Comparison of ENCODE assay signal across 8 cellular contexts in the genomic region with DNA sequence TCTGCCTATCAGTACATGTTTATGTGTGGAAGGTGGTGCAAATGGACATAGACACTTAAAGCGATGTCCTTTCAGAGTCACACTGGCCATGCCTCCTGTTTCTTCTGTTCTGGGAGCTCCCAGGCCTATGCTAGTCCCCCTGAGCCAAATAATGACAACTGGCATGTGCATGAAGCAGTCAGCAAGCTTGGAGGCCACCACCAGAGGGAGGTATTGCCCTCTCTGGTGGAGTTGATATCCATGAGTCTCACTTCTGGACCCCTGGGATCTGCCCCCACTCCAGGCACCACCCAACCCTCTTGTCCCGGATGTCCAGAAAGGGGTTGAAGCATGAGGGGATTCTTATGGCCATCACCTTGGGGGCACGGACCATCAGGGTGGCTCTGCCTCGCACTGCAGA.
DNase-seq lines count a peak whose midpoint lies in the region; FAIRE-seq and TF ChIP-seq lines count a peak whose summit lies in the region.

No MANE protein-coding gene starts in this region.

- no peaks in the 10 kb centered on the region for H3K9me3 Mint-ChIP-seq in neural crest cell

- H3K27me3 Mint-ChIP-seq in neural crest cell (ENCODE audit: low read depth): no peaks in the 10 kb centered on the region

- H4K20me1 ChIP-seq in OCI-LY3 (ENCODE audit: insufficient read depth, low read length): no peaks in the 10 kb centered on the region

- H3K9me3 ChIP-seq in OCI-LY3 (ENCODE audit: insufficient read depth, low read length): no peaks in the 10 kb centered on the region
- no peaks in the 10 kb centered on the region for H3K9me3 ChIP-seq in kidney (ENCODE audit: control insufficient read depth in 1 of 2, low read length in 2 of 2)

- H3K4me2 ChIP-seq in OCI-LY3 (ENCODE audit: low read length): peak overlapping the region; percentile 78

- no peaks in the 10 kb centered on the region for H3K4me1 Mint-ChIP-seq in neural crest cell

- no peaks in the 10 kb centered on the region for H3K36me3 Mint-ChIP-seq in neural crest cell (ENCODE audit: low read depth)

- no peak for FAIRE-seq in kidney (lab: Jason Lieb, UNC)

- H3K27me3 ChIP-seq in OCI-LY3 (ENCODE audit: low read depth, low read length): no peaks in the 10 kb centered on the region

- TF ChIP-seq CTCF in GM20000 (IDR thresholded peaks at IDR 0.05; ENCODE audit: extremely low read depth, missing control alignments) (peak; percentile 54), OCI-LY3 (IDR thresholded peaks at IDR 0.05; ENCODE audit: low read depth, low read length) (peak; percentile 78), coronary artery (IDR thresholded peaks at IDR 0.05) (peak; percentile 17), neural crest cell (conservative IDR thresholded peaks at IDR 0.05) (peak; percentile 63), kidney (IDR thresholded peaks at IDR 0.05; ENCODE audit: borderline replicate concordance, extremely low read depth, insufficient read depth) (no peak)

- H3K9ac ChIP-seq in OCI-LY3 (ENCODE audit: low read length) (peak overlapping the region; percentile 30; the same call in 1 of the 2 replicates), kidney (ENCODE audit: low read length in 2 of 2) (no peak overlapping the region)

- H3K4me3 Mint-ChIP-seq in neural crest cell: no peak overlapping the region

- peaks cover 4% of the 10 kb centered on the region; the same call in 1 of the 2 replicates for H3K4me1 ChIP-seq in OCI-LY3 (ENCODE audit: low read length)
- peaks cover 3 to 5% of the 10 kb centered on the region in 2 donors for H3K4me1 ChIP-seq in kidney (ENCODE audit: control insufficient read depth in 1 of 2, insufficient read depth in 1 of 2, low read depth in 1 of 2, low read length in 2 of 2)

- H3K27ac ChIP-seq in OCI-LY3 (ENCODE audit: low read length) (no peak overlapping the region), coronary artery (no peak overlapping the region), kidney (ENCODE audit: low read depth in 2 of 2, low read length in 2 of 2) (no peak overlapping the region)

- H3K27ac Mint-ChIP-seq in neural crest cell (ENCODE audit: unreplicated experiment): no peak overlapping the region

- H2AFZ ChIP-seq in OCI-LY3 (ENCODE audit: low read depth, low read length): peak overlapping the region; percentile 87

- H3K79me2 ChIP-seq in OCI-LY3 (ENCODE audit: low read length): no peaks in the 10 kb centered on the region

- H3K4me3 ChIP-seq in OCI-LY3 (ENCODE audit: low read length): peak overlapping the region; percentile 62
- H3K4me3 ChIP-seq in coronary artery: no peak overlapping the region
- no peak overlapping the region for H3K4me3 ChIP-seq in kidney (ENCODE audit: low read length in 2 of 2)

- H3K36me3 ChIP-seq in OCI-LY3 (replicated peaks; ENCODE audit: low read depth, low read length) (no peaks in the 10 kb centered on the region), kidney (ENCODE audit: control insufficient read depth in 1 of 2, insufficient read depth in 2 of 2, low read length in 2 of 2) (no peaks in the 10 kb centered on the region)

- DNase-seq in D341Med (ENCODE audit: low spot score): peak; percentile 77
- peak; percentile 52 for DNase-seq in GM20000 (ENCODE audit: low spot score)
- DNase-seq in coronary artery (ENCODE audit: low spot score): no peak
- peak; percentile 14 for DNase-seq in neural crest cell (ENCODE audit: low read depth, low spot score)
- no peak for DNase-seq in MV-4-11 (lab: John Stamatoyannopoulos, UW)
- DNase-seq in T1000 (lab: John Stamatoyannopoulos, UW): no peak
- DNase-seq in kidney: no peak

- intact Hi-C loops in kidney (cut with DNase I): no loop called here

Comparison
In these comparisons a context has a peak if more than half of its experiments do, and no peak if none do; other contexts are left out.
1. DNase-seq: peak in D341Med (single experiment), GM20000 (single experiment) and neural crest cell (single experiment); none in coronary artery (single experiment), MV-4-11 (single experiment), T1000 (single experiment) and kidney (single experiment).